Comparison of ENCODE assay signal across 8 cellular contexts in the genomic region with DNA sequence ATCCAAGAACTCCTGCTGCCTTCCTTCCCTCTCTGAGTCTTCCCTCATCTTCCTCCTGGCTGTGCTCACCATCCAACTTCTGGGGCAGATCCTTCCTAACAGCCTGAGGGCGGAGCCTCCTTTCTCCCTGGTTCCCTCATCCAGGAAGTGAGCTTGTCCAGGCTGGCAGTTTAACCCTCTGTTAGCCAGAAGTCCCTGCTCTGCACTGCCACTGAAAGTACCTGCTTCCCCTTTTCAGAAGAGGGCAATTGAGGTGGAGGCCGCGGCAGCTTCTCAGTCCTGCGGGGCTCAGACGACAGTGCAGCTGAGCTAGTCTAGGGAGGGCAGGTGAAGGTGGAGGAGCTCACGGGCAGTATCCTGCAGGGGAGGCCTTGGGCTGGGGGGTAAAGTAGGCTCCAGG.
A peak's percentile ranks its signal among the peaks of the same experiment; 100 is the strongest.
DNase-seq lines count a peak whose midpoint lies in the region; ATAC-seq, FAIRE-seq and TF ChIP-seq lines count a peak whose summit lies in the region.

No MANE protein-coding gene starts in this region.

- H3K36me3 ChIP-seq in keratinocyte (ENCODE audit: control insufficient read depth in 2 of 2, extremely low read depth in 1 of 2, insufficient read depth in 2 of 2, low read length in 2 of 2) = no peaks in the 10 kb centered on the region

- H3K4me3 ChIP-seq in keratinocyte (ENCODE audit: control insufficient read depth in 2 of 3, extremely low read depth in 1 of 3, insufficient read depth in 2 of 3, low read depth in 1 of 3, low read length in 3 of 3) = no peak overlapping the region

- H3K9me1 ChIP-seq in keratinocyte (ENCODE audit: control insufficient read depth, extremely low read depth, insufficient read depth, low read length) = no peaks in the 10 kb centered on the region

- no peak overlapping the region for H3K27ac ChIP-seq in keratinocyte (ENCODE audit: control insufficient read depth, insufficient read depth, low read length)

- no peaks in the 10 kb centered on the region for H3K4me1 ChIP-seq in keratinocyte (ENCODE audit: control insufficient read depth, extremely low read depth, insufficient read depth, low read length)

- TF ChIP-seq CTCF in keratinocyte (optimal IDR thresholded peaks at IDR 0.05 in 1 of 3, IDR thresholded peaks at IDR 0.05 in 1 of 3, conservative IDR thresholded peaks at IDR 0.05 in 1 of 3; ENCODE audit: extremely low read depth in 1 of 3, insufficient read depth in 2 of 3, low read length in 3 of 3) = no peak

- FAIRE-seq in keratinocyte (lab: Jason Lieb, UNC) = no peak

- ATAC-seq in GM18909 (IDR thresholded peaks at IDR 0.05; ENCODE audit: poor library complexity, unreplicated experiment) = peak; percentile 87
- ATAC-seq in HG02870 (IDR thresholded peaks at IDR 0.05; ENCODE audit: unreplicated experiment) = peak; percentile 82

- DNase-seq in NOMO-1 treated with DMSO at 0.1 percent for 48 hours (lab: John Stamatoyannopoulos, UW; ENCODE audit: unreplicated experiment) = peak; percentile 86
- DNase-seq in keratinocyte (ENCODE audit: low read depth, low spot score) = no peak
- DNase-seq in activated naive CD4-positive, alpha-beta T cell treated with anti-CD3 and anti-CD28 coated beads, Interleukin-2, amount 50 U/mL, for 16 hours = no peak
- DNase-seq in NCI-H1105 treated with DMSO at 0.1 percent for 48 hours (lab: John Stamatoyannopoulos, UW) = no peak
- DNase-seq in NCI-H2081 treated with DMSO at 0.1 percent for 48 hours (lab: John Stamatoyannopoulos, UW) = no peak
- DNase-seq in stimulated activated CD4-positive, alpha-beta T cell treated with anti-CD3 and anti-CD28 coated beads, Interleukin-12 subunit alpha, Interleukin-12 subunit beta, amount 100 ng/mL, for 4 hours = no peak

- dilution Hi-C loops in keratinocyte (cut with MboI; ENCODE audit: extremely low pct_ligation_motif_present, low sequenced_read_pairs) = no loop called here

- H3K9ac ChIP-seq in keratinocyte (ENCODE audit: control insufficient read depth, extremely low read depth, insufficient read depth, low read length) = no peak overlapping the region

- peak overlapping the region; percentile 76 for H2AFZ ChIP-seq in keratinocyte (ENCODE audit: control insufficient read depth, low read length)

- no peaks in the 10 kb centered on the region for H4K20me1 ChIP-seq in keratinocyte (ENCODE audit: control insufficient read depth, extremely low read depth, insufficient read depth, low read length)

- no peaks in the 10 kb centered on the region for H3K27me3 ChIP-seq in keratinocyte (ENCODE audit: control insufficient read depth, extremely low read depth, insufficient read depth, low read length)

- H3K4me2 ChIP-seq in keratinocyte (ENCODE audit: control insufficient read depth, extremely low read depth, insufficient read depth, low read depth, low read length) = no peak overlapping the region

- no peaks in the 10 kb centered on the region for H3K9me3 ChIP-seq in keratinocyte (ENCODE audit: control insufficient read depth, low read depth, low read length)

- no peaks in the 10 kb centered on the region for H3K79me2 ChIP-seq in keratinocyte (ENCODE audit: control insufficient read depth, insufficient read depth, low read length)
